Comparison of ENCODE assay signal across 8 cellular contexts in genomic region chr13:41311607-41312500, GRCh38. TPM values are rescaled to one million over a fixed set of nuclear protein-coding genes. Genes with fewer than 3 reads are reported as not detected.
DNase-seq lines count a peak whose midpoint lies in the region; ATAC-seq and TF ChIP-seq lines count a peak whose summit lies in the region.

No MANE protein-coding gene starts in this region.

- intact Hi-C loops in mammary epithelial cell (cut with micrococcal nuclease), result loop anchor here (2.0 to 10.0 kb wide), 4 partner anchors 51 to 250 kb away; partner anchors contain the start of genes KBTBD6 and WBP4

- CTCF ChIA-PET in mammary epithelial cell (lab: Charles Lee; ENCODE audit: low non-redundant PET), result no interaction called here

- H3K9me3 ChIP-seq in DND-41 (ENCODE audit: insufficient read depth, low read length, severe bottlenecking), result no peaks in the 10 kb centered on the region
- no peaks in the 10 kb centered on the region for H3K9me3 ChIP-seq in WERI-Rb-1 (ENCODE audit: severe bottlenecking)
- H3K9me3 ChIP-seq in mammary epithelial cell (replicated peaks; ENCODE audit: insufficient read depth, low read length), result no peaks in the 10 kb centered on the region

- H3K9ac ChIP-seq in DND-41 (ENCODE audit: low read depth, low read length) (peak overlapping the region; percentile 91), mammary epithelial cell (ENCODE audit: insufficient read depth, low read length) (peak overlapping the region; percentile 96)

- H3K4me1 ChIP-seq in DND-41 (ENCODE audit: insufficient read depth, low read length), result peaks cover 48% of the 10 kb centered on the region
- H3K4me1 ChIP-seq in mammary epithelial cell (ENCODE audit: insufficient read depth, low read length), result peaks cover 24% of the 10 kb centered on the region

- H3K4me2 ChIP-seq in DND-41 (ENCODE audit: insufficient read depth, low read length), result peak overlapping the region; percentile 97
- H3K4me2 ChIP-seq in mammary epithelial cell (ENCODE audit: insufficient read depth, low read depth, low read length), result peak overlapping the region; percentile 98

- no TSS peak for BruUV-seq in mammary epithelial cell (replicated peaks; lab: Mats Ljungman, UMichigan)

- DNase-seq in DND-41, result peak; percentile 61
- DNase-seq in Jurkat, Clone E6-1 (ENCODE audit: low read depth, low spot score), result no peak
- DNase-seq in WERI-Rb-1, result peak; percentile 8
- DNase-seq in mammary epithelial cell, result peak; percentile 41
- peak; percentile 44 for DNase-seq in inferior parietal cortex (ENCODE audit: extremely low spot score)
- DNase-seq in stimulated activated CD4-positive, alpha-beta T cell treated with anti-CD3 and anti-CD28 coated beads, Interleukin-12 subunit alpha, Interleukin-12 subunit beta, amount 100 ng/mL, for 48 hours (ENCODE audit: low read depth in 2 of 3, low spot score in 1 of 3), result peak; percentile 22 to 35 (median 24)
- DNase-seq in NCI-H2081 treated with DMSO at 0.1 percent for 48 hours (lab: John Stamatoyannopoulos, UW), result no peak

- ATAC-seq in DND-41 (ENCODE audit: insufficient read depth, low read depth) (peak; percentile 70), GM21619 (IDR thresholded peaks at IDR 0.05; ENCODE audit: unreplicated experiment) (peak; percentile 40)

- peak; percentile 2 for TF ChIP-seq CTCF in DND-41 (IDR thresholded peaks at IDR 0.05; ENCODE audit: borderline replicate concordance, extremely low read depth, low read length, poor library complexity, severe bottlenecking)
- TF ChIP-seq CTCF in WERI-Rb-1 (IDR thresholded peaks at IDR 0.05; ENCODE audit: low read depth, low read length), result no peak
- TF ChIP-seq CTCF in mammary epithelial cell (conservative IDR thresholded peaks at IDR 0.05 in 1 of 2, IDR thresholded peaks at IDR 0.05 in 1 of 2; ENCODE audit: extremely low read depth in 1 of 2, insufficient read depth in 1 of 2, low read depth in 1 of 2, low read length in 2 of 2), result no peak

- in situ Hi-C loops in mammary epithelial cell (cut with MboI; ENCODE audit: low sequenced_read_pairs in 2 of 2), result no loop called here

- H2AFZ ChIP-seq in DND-41 (ENCODE audit: low read depth, low read length) (peak overlapping the region; percentile 80), mammary epithelial cell (ENCODE audit: low read depth, low read length) (peak overlapping the region; percentile 95)

- H4K20me1 ChIP-seq in DND-41 (ENCODE audit: insufficient read depth, low read length) (peaks cover 40% of the 10 kb centered on the region), mammary epithelial cell (ENCODE audit: insufficient read depth, low read length) (no peaks in the 10 kb centered on the region)

- dilution Hi-C loops in mammary epithelial cell (cut with HindIII; ENCODE audit: low sequenced_read_pairs), result no loop called here

- H3K4me3 ChIP-seq in DND-41 (ENCODE audit: low read depth in 1 of 2, low read length in 2 of 2) (peak overlapping the region; percentile 78 to 89), WERI-Rb-1 (ENCODE audit: low read depth, low read length) (peak overlapping the region; percentile 84), mammary epithelial cell (replicated peaks in 1 of 3; ENCODE audit: insufficient read depth in 1 of 3, low read depth in 2 of 3, low read length in 3 of 3) (peak overlapping the region; percentile 66 to 100 (median 94))
- peak overlapping the region; percentile 76 for H3K4me3 ChIP-seq in Jurkat, Clone E6-1 (ENCODE audit: low read length)

- no peaks in the 10 kb centered on the region for H3K27me3 ChIP-seq in DND-41 (ENCODE audit: insufficient read depth, low read length, poor library complexity)
- no peaks in the 10 kb centered on the region for H3K27me3 ChIP-seq in WERI-Rb-1 (ENCODE audit: insufficient read depth, low read depth, severe bottlenecking)
- H3K27me3 ChIP-seq in mammary epithelial cell (ENCODE audit: insufficient read depth, low read length), result no peaks in the 10 kb centered on the region

- H3K36me3 ChIP-seq in DND-41 (ENCODE audit: insufficient read depth, low read length) (peaks cover 4% of the 10 kb centered on the region), WERI-Rb-1 (peaks cover 5% of the 10 kb centered on the region; the same call in 1 of the 2 replicates), mammary epithelial cell (ENCODE audit: insufficient read depth, low read length) (no peaks in the 10 kb centered on the region)

- H3K27ac ChIP-seq in DND-41 (ENCODE audit: low read length) (peak overlapping the region; percentile 74), WERI-Rb-1 (peak overlapping the region; percentile 93), mammary epithelial cell (ENCODE audit: insufficient read depth, low read depth, low read length) (peak overlapping the region; percentile 86)

- WGBS in mammary epithelial cell (ENCODE audit: low coverage, missing lambda C conversion rate), result 1% methylated on average over 52 of the region's 63 CpGs

- H3K79me2 ChIP-seq in DND-41 (ENCODE audit: insufficient read depth, low read length) (peaks cover 57% of the 10 kb centered on the region), mammary epithelial cell (ENCODE audit: insufficient read depth, low read length) (peaks cover 57% of the 10 kb centered on the region)

RNA-seq across cellular contexts. Expression of gene NAA16, which starts 0.8 kb away (rescaled TPM):
- polyA plus RNA-seq in Jurkat, Clone E6-1 (2012; ENCODE audit: insufficient read depth, insufficient read length), result 22.6 TPM
- 10 to 100 TPM in 1 of 2 donors, 1 to 10 TPM in 1; 8.7 to 17.8 TPM for total RNA-seq in mammary epithelial cell
- 6.6 TPM for polyA plus RNA-seq in mammary epithelial cell
- 2.5 TPM for polyA minus RNA-seq in mammary epithelial cell

RNA-seq across cellular contexts. Expression of gene MTRF1, which starts 48.5 kb away (rescaled TPM):
- 26.1 TPM for polyA plus RNA-seq in Jurkat, Clone E6-1 (2012; ENCODE audit: insufficient read depth, insufficient read length)
- 10 to 100 TPM in 1 of 2 donors, 1 to 10 TPM in 1; 8.7 to 12.7 TPM for total RNA-seq in mammary epithelial cell
- 8.6 TPM for polyA plus RNA-seq in mammary epithelial cell
- 5.9 TPM for polyA minus RNA-seq in mammary epithelial cell

Comparison
In these comparisons a context has a peak if more than half of its experiments do, and no peak if none do; other contexts are left out.
1. DNase-seq: peak in DND-41 (single experiment), WERI-Rb-1 (single experiment), mammary epithelial cell (single experiment), inferior parietal cortex (single experiment) and stimulated activated CD4-positive, alpha-beta T cell treated with anti-CD3 and anti-CD28 coated beads, Interleukin-12 subunit alpha, Interleukin-12 subunit beta, amount 100 ng/mL, for 48 hours (3 of 3); none in Jurkat, Clone E6-1 (single experiment) and NCI-H2081 treated with DMSO at 0.1 percent for 48 hours (single experiment).
2. Peak in every context shown above with its lines, with median percentiles within 50 percentile points of each other: H3K27ac ChIP-seq and H3K4me3 ChIP-seq.